ENCODE assay signal across 8 cellular contexts in genomic region chr12:94650143-94651056, GRCh38. TPM values are rescaled to one million over a fixed set of nuclear protein-coding genes. Genes with fewer than 3 reads are reported as not detected.
DNase-seq lines count a peak whose midpoint lies in the region; ATAC-seq, FAIRE-seq and TF ChIP-seq lines count a peak whose summit lies in the region.

Gene TMCC3 (minus strand): TSS chr12:94650557. CDS start chr12:94650430, 127 bp downstream.

- no peaks in the 10 kb centered on the region for H3K79me2 ChIP-seq in ACC112 (ENCODE audit: control insufficient read depth, insufficient read depth, low read length, unreplicated experiment)

- H2AFZ ChIP-seq in ACC112 (ENCODE audit: low read length, unreplicated experiment): peak within 1 kb of the TSS; percentile 53

- peak; percentile 46 to 47 for TF ChIP-seq POLR2A in Peyer's patch (IDR thresholded peaks at IDR 0.05)

- FAIRE-seq in bronchial epithelial cell (lab: Jason Lieb, UNC): no peak

- H3K4me1 ChIP-seq in ACC112 (ENCODE audit: control insufficient read depth, insufficient read depth, low read length, unreplicated experiment) (peaks cover 10% of the 10 kb centered on the region), Peyer's patch (peaks cover 0 to 5% (median 2%) of the 10 kb centered on the region in 4 donors)

- H3K27ac ChIP-seq in ACC112 (ENCODE audit: low read depth, low read length) (no peak within 1 kb of the TSS), Peyer's patch (peak within 1 kb of the TSS; percentile 71 to 85 (median 76))

- H3K27me3 ChIP-seq in ACC112 (ENCODE audit: insufficient read depth, low read length): no peaks in the 10 kb centered on the region; the same call in 1 of the 2 replicates
- H3K27me3 ChIP-seq in Peyer's patch: no peaks in the 10 kb centered on the region
- no peaks in the 10 kb centered on the region for H3K27me3 ChIP-seq in bronchial epithelial cell (ENCODE audit: control insufficient read depth, insufficient read depth, low read length)

- no peaks in the 10 kb centered on the region for H3K9me3 ChIP-seq in Peyer's patch

- DNase-seq in Peyer's patch: peak; percentile 41 to 75 (median 70)
- peak; percentile 35 for DNase-seq in bronchial epithelial cell (ENCODE audit: low read depth)
- DNase-seq in iPS-NIHi11 (ENCODE audit: low spot score): peak; percentile 81
- DNase-seq in sciatic nerve (ENCODE audit: low spot score): peak; percentile 71
- DNase-seq in kidney glomerular epithelial cell (lab: John Stamatoyannopoulos, UW): no peak

- no peak for TF ChIP-seq CTCF in Peyer's patch (IDR thresholded peaks at IDR 0.05)
- TF ChIP-seq CTCF in bronchial epithelial cell (IDR thresholded peaks at IDR 0.05; ENCODE audit: insufficient read depth, low read length, severe bottlenecking): no peak

- ATAC-seq in GM18498 (IDR thresholded peaks at IDR 0.05; ENCODE audit: unreplicated experiment): peak; percentile 79
- ATAC-seq in HG02973 (IDR thresholded peaks at IDR 0.05; ENCODE audit: unreplicated experiment): peak; percentile 47
- ATAC-seq in sciatic nerve: peak; percentile 84

- H3K4me3 ChIP-seq in ACC112 (ENCODE audit: low read depth, low read length): peak within 1 kb of the TSS; percentile 81
- H3K4me3 ChIP-seq in Peyer's patch: peak within 1 kb of the TSS; percentile 76 to 99 (median 84)
- peak within 1 kb of the TSS; percentile 74 for H3K4me3 ChIP-seq in bronchial epithelial cell (ENCODE audit: low read depth, low read length)

- intact Hi-C loops in sciatic nerve (cut with DNase I): no loop called here

- H3K36me3 ChIP-seq in ACC112 (ENCODE audit: insufficient read depth, low read length) (no peaks in the 10 kb centered on the region), Peyer's patch (no peaks in the 10 kb centered on the region), bronchial epithelial cell (ENCODE audit: control insufficient read depth, insufficient read depth, low read length) (no peaks in the 10 kb centered on the region)

RNA-seq across cellular contexts. Expression of gene TMCC3, which starts in this region (rescaled TPM):
- total RNA-seq in Peyer's patch: 10 to 100 TPM; 15.7 to 50.3 (median 32.1) TPM
- 5.8 and 8.8 TPM in 2 replicates for total RNA-seq in bronchial epithelial cell
- total RNA-seq in sciatic nerve: 24.9 TPM
